ENCODE assay signal across 20 cellular contexts in genomic region chr18:59419386-59419785, GRCh38.
DNase-seq lines count a peak whose midpoint lies in the region; ATAC-seq and TF ChIP-seq lines count a peak whose summit lies in the region.
"Had no signal": no experiment of that assay in that cellular context is flagged by ENCODE, and none has a peak within 500 bp of the region (broad histone marks: within the 10 kb centered on the region; RNA-seq: fewer than 3 reads in every experiment).

No MANE protein-coding gene starts in this region.

- H3K27ac ChIP-seq in upper lobe of left lung: no peak overlapping the region
- H3K27ac ChIP-seq in PC-9: no peak overlapping the region
- H3K27ac ChIP-seq: gastrocnemius medialis, tibial nerve had no signal

- no peaks in the 10 kb centered on the region for H3K36me3 Mint-ChIP-seq in stimulated activated naive B cell treated with anti-CD40 and anti-IgM and Interleukin-4, amounts not matched to agents 10 μg/mL and 1 μg/mL and 100 μg/mL, for 72 hours
- H3K36me3 Mint-ChIP-seq: naive thymus-derived CD4-positive, alpha-beta T cell had no signal

- WGBS in upper lobe of left lung, 2 donors: 37 to 54% methylated on average over 4 of the region's 4 CpGs

- H3K27me3 ChIP-seq in upper lobe of left lung: no peaks in the 10 kb centered on the region
- peaks cover 44% of the 10 kb centered on the region for H3K27me3 ChIP-seq in PC-9 (ENCODE audit: insufficient read depth, low read depth)
- H3K27me3 ChIP-seq: tibial nerve had no signal

- no peaks in the 10 kb centered on the region for H3K79me2 ChIP-seq in PC-9 (ENCODE audit: low read depth)

- H3K4me3 ChIP-seq in upper lobe of left lung (no peak overlapping the region), PC-9 (no peak overlapping the region)
- H3K4me3 ChIP-seq: gastrocnemius medialis, GM12878, tibial nerve had no signal

- POLR2A ChIA-PET in PC-9 (lab: Charles Lee; ENCODE audit: unreplicated experiment): no interaction called here

- ATAC-seq in omental fat pad (ENCODE audit: low FRiP score) (peak; percentile 44), upper lobe of left lung (ENCODE audit: low FRiP score in 2 of 2) (no peak)
- no peak for ATAC-seq in stimulated activated naive B cell treated with anti-CD40 and anti-IgM and Interleukin-4, amounts not matched to agents 10 μg/mL and 1 μg/mL and 100 μg/mL, for 72 hours (replicated peaks)
- ATAC-seq: activated CD8-positive, alpha-beta T cell treated with anti-CD3 and anti-CD28 coated beads for 36 hours; GM12878; naive thymus-derived CD4-positive, alpha-beta T cell had no signal

- TF ChIP-seq EP300 in upper lobe of left lung (IDR thresholded peaks at IDR 0.05): no peak

- no peak overlapping the region for H3K4me2 ChIP-seq in PC-9

- no peaks in the 10 kb centered on the region for H3K4me1 Mint-ChIP-seq in stimulated activated naive B cell treated with anti-CD40 and anti-IgM and Interleukin-4, amounts not matched to agents 10 μg/mL and 1 μg/mL and 100 μg/mL, for 72 hours
- H3K4me1 Mint-ChIP-seq: naive thymus-derived CD4-positive, alpha-beta T cell had no signal

- no peaks in the 10 kb centered on the region for H3K9me2 ChIP-seq in PC-9 (ENCODE audit: insufficient read depth)

- H3K9me3 ChIP-seq in upper lobe of left lung (no peaks in the 10 kb centered on the region), PC-9 (ENCODE audit: insufficient read depth, low read depth) (no peaks in the 10 kb centered on the region)
- H3K9me3 ChIP-seq: gastrocnemius medialis, tibial nerve had no signal

- H3F3A ChIP-seq in PC-9 (ENCODE audit: insufficient read depth, low read depth): no peaks in the 10 kb centered on the region

- H3K36me3 ChIP-seq in upper lobe of left lung (no peaks in the 10 kb centered on the region), PC-9 (ENCODE audit: low read depth) (no peaks in the 10 kb centered on the region)
- H3K36me3 ChIP-seq: gastrocnemius medialis, tibial nerve had no signal

- no peak for TF ChIP-seq CTCF in omental fat pad (IDR thresholded peaks at IDR 0.05)
- TF ChIP-seq CTCF in upper lobe of left lung (IDR thresholded peaks at IDR 0.05): no peak
- no peak for TF ChIP-seq CTCF in PC-9 (conservative IDR thresholded peaks at IDR 0.05)

- no peaks in the 10 kb centered on the region for H3K4me1 ChIP-seq in upper lobe of left lung
- H3K4me1 ChIP-seq in PC-9 (replicated peaks; ENCODE audit: insufficient read depth): no peaks in the 10 kb centered on the region
- H3K4me1 ChIP-seq: gastrocnemius medialis had no signal

- peaks cover 31 to 40% of the 10 kb centered on the region in 2 donors for H3K27me3 Mint-ChIP-seq in stimulated activated naive B cell treated with anti-CD40 and anti-IgM and Interleukin-4, amounts not matched to agents 10 μg/mL and 1 μg/mL and 100 μg/mL, for 72 hours

- no peaks in the 10 kb centered on the region for H4K20me1 ChIP-seq in PC-9 (ENCODE audit: insufficient read depth)

- no peak for TF ChIP-seq POLR2A in upper lobe of left lung (IDR thresholded peaks at IDR 0.05)

- H3K27ac Mint-ChIP-seq in stimulated activated naive B cell treated with anti-CD40 and anti-IgM and Interleukin-4, amounts not matched to agents 10 μg/mL and 1 μg/mL and 100 μg/mL, for 72 hours: no peak overlapping the region
- H3K27ac Mint-ChIP-seq: activated CD8-positive, alpha-beta T cell treated with anti-CD3 and anti-CD28 coated beads for 36 hours; activated T-helper 1 cell treated with anti-CD3 and anti-CD28 coated beads, Interleukin-12 subunit alpha, Interleukin-12 subunit beta, Interleukin-2, Interleukin-4 antibody, amounts not matched to agents 30 ng/mL and 10 ng/mL and 1 ng/mL, durations not matched to agents 14 hours and 24 hours and 36 hours; CD4-positive, alpha-beta T cell; naive thymus-derived CD4-positive, alpha-beta T cell had no signal

- no peaks in the 10 kb centered on the region for H3K9me3 Mint-ChIP-seq in stimulated activated naive B cell treated with anti-CD40 and anti-IgM and Interleukin-4, amounts not matched to agents 10 μg/mL and 1 μg/mL and 100 μg/mL, for 72 hours
- H3K9me3 Mint-ChIP-seq: activated CD8-positive, alpha-beta T cell treated with anti-CD3 and anti-CD28 coated beads for 36 hours; activated T-helper 1 cell treated with anti-CD3 and anti-CD28 coated beads, Interleukin-12 subunit alpha, Interleukin-12 subunit beta, Interleukin-2, Interleukin-4 antibody, amounts not matched to agents 30 ng/mL and 10 ng/mL and 1 ng/mL, durations not matched to agents 14 hours and 24 hours and 36 hours; CD4-positive, alpha-beta T cell; naive thymus-derived CD4-positive, alpha-beta T cell had no signal

- intact Hi-C loops in PC-9 (cut with micrococcal nuclease; ENCODE audit: unreplicated experiment): no loop called here

- no peak overlapping the region for H3K4me3 Mint-ChIP-seq in stimulated activated naive B cell treated with anti-CD40 and anti-IgM and Interleukin-4, amounts not matched to agents 10 μg/mL and 1 μg/mL and 100 μg/mL, for 72 hours
- H3K4me3 Mint-ChIP-seq: activated CD8-positive, alpha-beta T cell treated with anti-CD3 and anti-CD28 coated beads for 36 hours; activated T-helper 1 cell treated with anti-CD3 and anti-CD28 coated beads, Interleukin-12 subunit alpha, Interleukin-12 subunit beta, Interleukin-2, Interleukin-4 antibody, amounts not matched to agents 30 ng/mL and 10 ng/mL and 1 ng/mL, durations not matched to agents 14 hours and 24 hours and 36 hours; CD4-positive, alpha-beta T cell; naive thymus-derived CD4-positive, alpha-beta T cell had no signal

- BruUV-seq in PC-9 (replicated peaks; lab: Mats Ljungman, UMichigan): no TSS peak

- no peak overlapping the region for H2AFZ ChIP-seq in PC-9

- CTCF ChIA-PET in PC-9 (lab: Charles Lee): no interaction called here

- DNase-seq in NCI-H1417 (lab: John Stamatoyannopoulos, UW) (peak in 2 of 3 experiments; percentile 27 to 83), NCI-H1417 treated with DMSO at 0.1 percent for 48 hours (lab: John Stamatoyannopoulos, UW) (no peak), NCI-H1105 (lab: John Stamatoyannopoulos, UW) (peak; percentile 86), epidermal melanocyte (ENCODE audit: insufficient read length, low spot score) (peak; percentile 31), omental fat pad (ENCODE audit: low spot score) (no peak), upper lobe of left lung (no peak), PC-9 (no peak)
- DNase-seq in stimulated activated naive B cell treated with anti-CD40 and anti-IgM and Interleukin-4, amounts not matched to agents 10 μg/mL and 1 μg/mL and 100 μg/mL, for 72 hours: no peak
- DNase-seq: 8988T; activated CD8-positive, alpha-beta T cell treated with anti-CD3 and anti-CD28 coated beads for 36 hours; CD4-positive, alpha-beta T cell; gastrocnemius medialis; GOT3; Kasumi-1; naive thymus-derived CD4-positive, alpha-beta T cell; NCI-H187 treated with DMSO at 0.1 percent for 48 hours; posterior cingulate gyrus had no signal

Comparison
In these comparisons a context has a peak if more than half of its experiments do, and no peak if none do; other contexts are left out.
1. DNase-seq: peak in NCI-H1417 (2 of 3), NCI-H1105 (single experiment) and epidermal melanocyte (single experiment); none in NCI-H1417 treated with DMSO at 0.1 percent for 48 hours (single experiment), omental fat pad (single experiment), stimulated activated naive B cell treated with anti-CD40 and anti-IgM and Interleukin-4, amounts not matched to agents 10 μg/mL and 1 μg/mL and 100 μg/mL, for 72 hours (single experiment), upper lobe of left lung (0 of 2) and PC-9 (0 of 2).